Comparison of ENCODE assay signal across 8 cellular contexts in genomic region chrX:13733506-13733905, GRCh38. TPM values are rescaled to one million over a fixed set of nuclear protein-coding genes. Genes with fewer than 3 reads are reported as not detected.
DNase-seq lines count a peak whose midpoint lies in the region; ATAC-seq, FAIRE-seq and TF ChIP-seq lines count a peak whose summit lies in the region.

No MANE protein-coding gene starts in this region.

- H3K4me1 ChIP-seq in kidney (ENCODE audit: control insufficient read depth in 1 of 2, insufficient read depth in 1 of 2, low read depth in 1 of 2, low read length in 2 of 2) (peaks cover 0 to 2% of the 10 kb centered on the region in 2 donors), thoracic aorta (ENCODE audit: control insufficient read depth in 1 of 2, low read depth in 2 of 2) (peaks cover 3 to 14% of the 10 kb centered on the region in 2 donors)

- H3K9ac ChIP-seq in kidney (ENCODE audit: low read length in 2 of 2), result peak overlapping the region in 1 of 2 donors; percentile 64

- ATAC-seq in activated CD4-positive, alpha-beta T cell treated with anti-CD3 and anti-CD28 coated beads for 36 hours, result no peak
- ATAC-seq in thoracic aorta (ENCODE audit: insufficient number of reproducible peaks, low FRiP score, low read depth), result no peak
- ATAC-seq in sciatic nerve, result no peak
- ATAC-seq in HG03097 (IDR thresholded peaks at IDR 0.05; ENCODE audit: low FRiP score, unreplicated experiment), result no peak

- peaks cover 2% of the 10 kb centered on the region for H3K9me3 Mint-ChIP-seq in activated CD4-positive, alpha-beta T cell treated with anti-CD3 and anti-CD28 coated beads for 36 hours (ENCODE audit: low read depth)
- H3K9me3 Mint-ChIP-seq in activated naive CD8-positive, alpha-beta T cell treated with anti-CD3 and anti-CD28 coated beads for 36 hours, result peaks cover 1% of the 10 kb centered on the region

- CTCF ChIA-PET in activated CD4-positive, alpha-beta T cell treated with anti-CD3 and anti-CD28 coated beads for 36 hours (lab: Charles Lee), result interaction anchor here (1.4 kb wide), 1 partner anchor 64 kb away, joined by 7 read pairs; no protein-coding TSS in a partner anchor

- peak overlapping the region; percentile 87 to 89 for H3K4me3 ChIP-seq in kidney (ENCODE audit: low read length in 2 of 2)
- H3K4me3 ChIP-seq in thoracic aorta, result peak overlapping the region; percentile 87

- H3K9me3 ChIP-seq in kidney (ENCODE audit: control insufficient read depth in 1 of 2, low read length in 2 of 2) (no peaks in the 10 kb centered on the region), thoracic aorta (no peaks in the 10 kb centered on the region)

- intact Hi-C loops in activated CD4-positive, alpha-beta T cell treated with anti-CD3 and anti-CD28 coated beads for 36 hours (cut with DNase I, micrococcal nuclease), result loop anchor here in 1 of 2 experiments (10.0 kb wide), 1 partner anchor 639 kb away; no protein-coding TSS in a partner anchor
- intact Hi-C loops in kidney (cut with DNase I) (no loop called here), sciatic nerve (cut with DNase I) (no loop called here)

- H3K36me3 ChIP-seq in kidney (ENCODE audit: control insufficient read depth in 1 of 2, insufficient read depth in 2 of 2, low read length in 2 of 2), result no peaks in the 10 kb centered on the region
- no peaks in the 10 kb centered on the region for H3K36me3 ChIP-seq in thoracic aorta

- peak overlapping the region; percentile 81 for H3K4me3 Mint-ChIP-seq in activated CD4-positive, alpha-beta T cell treated with anti-CD3 and anti-CD28 coated beads for 36 hours
- H3K4me3 Mint-ChIP-seq in activated naive CD8-positive, alpha-beta T cell treated with anti-CD3 and anti-CD28 coated beads for 36 hours, result peak overlapping the region; percentile 96

- no peak for DNase-seq in activated CD4-positive, alpha-beta T cell treated with anti-CD3 and anti-CD28 coated beads for 36 hours
- no peak for DNase-seq in activated CD4-positive, alpha-beta T cell treated with anti-CD3 and anti-CD28 coated beads, Interleukin-2, amount 50 U/mL, for 4 hours
- no peak for DNase-seq in activated naive CD8-positive, alpha-beta T cell treated with anti-CD3 and anti-CD28 coated beads for 36 hours
- DNase-seq in kidney (no peak), thoracic aorta (ENCODE audit: low spot score) (no peak), sciatic nerve (ENCODE audit: low spot score) (no peak), DMS53 (lab: John Stamatoyannopoulos, UW) (no peak)

- TF ChIP-seq CTCF in kidney (IDR thresholded peaks at IDR 0.05; ENCODE audit: borderline replicate concordance, extremely low read depth, insufficient read depth) (no peak), thoracic aorta (IDR thresholded peaks at IDR 0.05) (no peak)

- no peaks in the 10 kb centered on the region for H3K27me3 ChIP-seq in thoracic aorta (replicated peaks; ENCODE audit: insufficient read depth)

- peaks cover 50% of the 10 kb centered on the region for H3K36me3 Mint-ChIP-seq in activated CD4-positive, alpha-beta T cell treated with anti-CD3 and anti-CD28 coated beads for 36 hours (ENCODE audit: low read depth)
- peaks cover 53% of the 10 kb centered on the region for H3K36me3 Mint-ChIP-seq in activated naive CD8-positive, alpha-beta T cell treated with anti-CD3 and anti-CD28 coated beads for 36 hours

- POLR2A ChIA-PET in activated CD4-positive, alpha-beta T cell treated with anti-CD3 and anti-CD28 coated beads for 36 hours (lab: Charles Lee), result interaction anchor here (1.1 to 2.2 kb wide), 2 partner anchors 9 to 45 kb away, joined by 4 read pairs; no protein-coding TSS in a partner anchor

- H3K27me3 Mint-ChIP-seq in activated CD4-positive, alpha-beta T cell treated with anti-CD3 and anti-CD28 coated beads for 36 hours, result no peaks in the 10 kb centered on the region
- no peaks in the 10 kb centered on the region for H3K27me3 Mint-ChIP-seq in activated naive CD8-positive, alpha-beta T cell treated with anti-CD3 and anti-CD28 coated beads for 36 hours

- H3K27ac ChIP-seq in kidney (ENCODE audit: low read depth in 2 of 2, low read length in 2 of 2) (peak overlapping the region in 1 of 2 donors; percentile 88), thoracic aorta (peak overlapping the region; percentile 83 to 90)

- H3K4me1 Mint-ChIP-seq in activated CD4-positive, alpha-beta T cell treated with anti-CD3 and anti-CD28 coated beads for 36 hours, result peaks cover 50% of the 10 kb centered on the region
- peaks cover 33% of the 10 kb centered on the region for H3K4me1 Mint-ChIP-seq in activated naive CD8-positive, alpha-beta T cell treated with anti-CD3 and anti-CD28 coated beads for 36 hours

- no peak for FAIRE-seq in kidney (lab: Jason Lieb, UNC)

- H3K27ac Mint-ChIP-seq in activated CD4-positive, alpha-beta T cell treated with anti-CD3 and anti-CD28 coated beads for 36 hours, result peak overlapping the region; percentile 93
- peak overlapping the region; percentile 97 for H3K27ac Mint-ChIP-seq in activated naive CD8-positive, alpha-beta T cell treated with anti-CD3 and anti-CD28 coated beads for 36 hours

RNA-seq across cellular contexts. Expression of gene TRAPPC2, which starts 0.9 kb away (rescaled TPM):
- total RNA-seq in activated CD4-positive, alpha-beta T cell treated with anti-CD3 and anti-CD28 coated beads for 36 hours, result 10 to 100 TPM; 10.3 to 16.4 TPM
- 10 to 100 TPM; 15.8 to 16.6 TPM for total RNA-seq in activated naive CD8-positive, alpha-beta T cell treated with anti-CD3 and anti-CD28 coated beads for 36 hours
- total RNA-seq in kidney, result 21.0 TPM
- polyA plus RNA-seq in kidney (ENCODE audit: insufficient read depth, low read depth, low replicate concordance), result 9.0 TPM
- total RNA-seq in thoracic aorta, result 10 to 100 TPM; 15.0 to 24.2 TPM
- 15.7 TPM for total RNA-seq in sciatic nerve

RNA-seq across cellular contexts. Expression of gene OFD1, which starts 1.0 kb away (rescaled TPM):
- total RNA-seq in activated CD4-positive, alpha-beta T cell treated with anti-CD3 and anti-CD28 coated beads for 36 hours, result 10 to 100 TPM; 28.0 to 32.4 TPM
- total RNA-seq in activated naive CD8-positive, alpha-beta T cell treated with anti-CD3 and anti-CD28 coated beads for 36 hours, result 10 to 100 TPM; 27.4 to 29.0 TPM
- total RNA-seq in kidney, result 42.0 TPM
- 20.6 TPM for polyA plus RNA-seq in kidney (ENCODE audit: insufficient read depth, low read depth, low replicate concordance)
- total RNA-seq in thoracic aorta, result 10 to 100 TPM; 15.3 to 19.0 TPM
- total RNA-seq in sciatic nerve, result 46.6 TPM

RNA-seq across cellular contexts. Expression of gene RAB9A, which starts 44.6 kb away (rescaled TPM):
- 10 to 100 TPM; 24.9 to 31.4 TPM for total RNA-seq in activated CD4-positive, alpha-beta T cell treated with anti-CD3 and anti-CD28 coated beads for 36 hours
- total RNA-seq in activated naive CD8-positive, alpha-beta T cell treated with anti-CD3 and anti-CD28 coated beads for 36 hours, result 10 to 100 TPM; 33.8 to 36.4 TPM
- total RNA-seq in kidney (33.7 TPM), thoracic aorta (10 to 100 TPM; 20.0 to 21.7 TPM), sciatic nerve (27.2 TPM)
- 31.1 TPM for polyA plus RNA-seq in kidney (ENCODE audit: insufficient read depth, low read depth, low replicate concordance)
